In genomic region chr7:98229441-98229840, GRCh38 we compare ENCODE assay signal across 24 cellular contexts. TPM values are rescaled to one million over a fixed set of nuclear protein-coding genes. Genes with fewer than 3 reads are reported as not detected.
"Had no signal": no experiment of that assay in that cellular context is flagged by ENCODE, and none has a peak within 500 bp of the region (broad histone marks: within the 10 kb centered on the region; RNA-seq: fewer than 3 reads in every experiment).

No MANE protein-coding gene starts in this region.

- H3K4me1 Mint-ChIP-seq: activated naive CD8-positive, alpha-beta T cell treated with anti-CD3 and anti-CD28 coated beads, Interleukin-2, amount 10 ng/mL, durations not matched to agents 7 days and 5 days; neural crest cell; T-cell had no signal

- FAIRE-seq: endometrium, keratinocyte, TTC549 had no signal

- H3K27me3 ChIP-seq: heart right ventricle, right atrium auricular region, thyroid gland had no signal

- H3K27me3 Mint-ChIP-seq: activated naive CD8-positive, alpha-beta T cell treated with anti-CD3 and anti-CD28 coated beads, Interleukin-2, amount 10 ng/mL, durations not matched to agents 7 days and 5 days; naive thymus-derived CD4-positive, alpha-beta T cell; stimulated activated naive CD8-positive, alpha-beta T cell treated with anti-CD3 and anti-CD28 coated beads, Interleukin-15, Interleukin-2, amounts not matched to agents 100 ng/mL and 50 ng/mL, for 24 hours; T-cell had no signal

- H3K9me3 Mint-ChIP-seq: activated naive CD4-positive, alpha-beta T cell treated with anti-CD3 and anti-CD28 coated beads for 36 hours; activated naive CD8-positive, alpha-beta T cell treated with anti-CD3 and anti-CD28 coated beads, Interleukin-2, amount 10 ng/mL, durations not matched to agents 7 days and 5 days; activated T-cell treated with anti-CD3 and anti-CD28 coated beads, Interleukin-2, amount 50 U/mL, for 4 hours; naive thymus-derived CD4-positive, alpha-beta T cell; neural crest cell; stimulated activated naive CD8-positive, alpha-beta T cell treated with anti-CD3 and anti-CD28 coated beads, Interleukin-15, Interleukin-2, amounts not matched to agents 100 ng/mL and 50 ng/mL, for 24 hours; T-cell had no signal

- H3K4me3 Mint-ChIP-seq: activated naive CD4-positive, alpha-beta T cell treated with anti-CD3 and anti-CD28 coated beads for 36 hours; activated naive CD8-positive, alpha-beta T cell treated with anti-CD3 and anti-CD28 coated beads, Interleukin-2, amount 10 ng/mL, durations not matched to agents 7 days and 5 days; activated T-cell treated with anti-CD3 and anti-CD28 coated beads, Interleukin-2, amount 50 U/mL, for 4 hours; naive thymus-derived CD4-positive, alpha-beta T cell; neural crest cell; stimulated activated naive CD8-positive, alpha-beta T cell treated with anti-CD3 and anti-CD28 coated beads, Interleukin-15, Interleukin-2, amounts not matched to agents 100 ng/mL and 50 ng/mL, for 24 hours; T-cell had no signal

- DNase-seq: activated CD4-positive, alpha-beta T cell treated with anti-CD3 and anti-CD28 coated beads for 1 hour; activated CD8-positive, alpha-beta memory T cell treated with anti-CD3 and anti-CD28 coated beads for 24 hours; activated CD8-positive, alpha-beta memory T cell treated with anti-CD3 and anti-CD28 coated beads, Interleukin-2, amount 50 U/mL, for 4 hours; activated naive CD4-positive, alpha-beta T cell treated with anti-CD3 and anti-CD28 coated beads for 36 hours; activated naive CD8-positive, alpha-beta T cell treated with anti-CD3 and anti-CD28 coated beads, Interleukin-2, amount 10 ng/mL, durations not matched to agents 7 days and 5 days; activated T-cell treated with anti-CD3 and anti-CD28 coated beads, Interleukin-2, amount 50 U/mL, for 4 hours; amniotic stem cell; heart right ventricle; left colon; naive thymus-derived CD4-positive, alpha-beta T cell; stimulated activated CD4-positive, alpha-beta T cell treated with anti-CD3 and anti-CD28 coated beads, Interleukin-1b, Interleukin-23, amount 100 ng/mL, for 48 hours; substantia nigra; T-cell; thyroid gland had no signal

- H3K4me1 ChIP-seq: heart right ventricle, right atrium auricular region, thyroid gland had no signal

- ATAC-seq: activated T-cell treated with anti-CD3 and anti-CD28 coated beads, Interleukin-2, amount 50 U/mL, for 4 hours; heart right ventricle; left colon; naive thymus-derived CD4-positive, alpha-beta T cell; T-cell had no signal

- H3K27ac ChIP-seq: heart right ventricle, prostate gland, right atrium auricular region, skin epidermis, thyroid gland had no signal

- H3K27ac Mint-ChIP-seq: activated naive CD4-positive, alpha-beta T cell treated with anti-CD3 and anti-CD28 coated beads for 36 hours; activated naive CD8-positive, alpha-beta T cell treated with anti-CD3 and anti-CD28 coated beads, Interleukin-2, amount 10 ng/mL, durations not matched to agents 7 days and 5 days; stimulated activated naive CD8-positive, alpha-beta T cell treated with anti-CD3 and anti-CD28 coated beads, Interleukin-15, Interleukin-2, amounts not matched to agents 100 ng/mL and 50 ng/mL, for 24 hours; T-cell had no signal

- H3K36me3 ChIP-seq: prostate gland had no signal

- H3K4me3 ChIP-seq: heart right ventricle, lung, prostate gland, right atrium auricular region, skin epidermis, thyroid gland had no signal

- H3K9me3 ChIP-seq: heart right ventricle, prostate gland, right atrium auricular region, thyroid gland had no signal

RNA-seq across cellular contexts. Expression of gene BHLHA15, which starts 18.2 kb away (rescaled TPM):
- total RNA-seq: activated naive CD8-positive, alpha-beta T cell treated with anti-CD3 and anti-CD28 coated beads, Interleukin-2, amount 10 ng/mL, durations not matched to agents 7 days and 5 days; heart right ventricle; neural crest cell; osteoblast had no signal
